In genomic region chr20:53939554-53940355, GRCh38 we compare ENCODE assay signal across 8 cellular contexts.
A peak's percentile ranks its signal among the peaks of the same experiment; 100 is the strongest.
DNase-seq lines count a peak whose midpoint lies in the region; ATAC-seq and TF ChIP-seq lines count a peak whose summit lies in the region.

No MANE protein-coding gene starts in this region.

- H3K9me3 Mint-ChIP-seq in WTC11 = no peaks in the 10 kb centered on the region
- H3K9me3 Mint-ChIP-seq in central memory CD8-positive, alpha-beta T cell = no peaks in the 10 kb centered on the region

- no peaks in the 10 kb centered on the region for H3K27me3 ChIP-seq in layer of hippocampus (ENCODE audit: control insufficient read depth, insufficient read depth, low read length)

- peak; percentile 58 for TF ChIP-seq CTCF in WTC11 (IDR thresholded peaks at IDR 0.05)

- peak overlapping the region; percentile 8 for H3K27ac ChIP-seq in layer of hippocampus (ENCODE audit: low read depth, low read length)

- peak overlapping the region; percentile 59 for H3K4me3 Mint-ChIP-seq in WTC11
- H3K4me3 Mint-ChIP-seq in central memory CD8-positive, alpha-beta T cell = no peak overlapping the region

- CTCF ChIA-PET in WTC11 (lab: Charles Lee) = interaction anchor here (0.5 to 2.6 kb wide), 45 partner anchors 8 to 762 kb away, joined by 3 to 31 read pairs (median 5); partner anchors contain the start of gene CYP24A1

- no peaks in the 10 kb centered on the region for H3K27me3 Mint-ChIP-seq in WTC11 (ENCODE audit: low read depth)
- H3K27me3 Mint-ChIP-seq in central memory CD8-positive, alpha-beta T cell = no peaks in the 10 kb centered on the region

- peak; percentile 69 for ATAC-seq in HG02884 (IDR thresholded peaks at IDR 0.05; ENCODE audit: unreplicated experiment)
- peak; percentile 77 for ATAC-seq in WTC11
- ATAC-seq in central memory CD8-positive, alpha-beta T cell (replicated peaks; ENCODE audit: extremely low read depth, poor library complexity, severe bottlenecking) = peak; percentile 69

- peak; percentile 6 for DNase-seq in NCI-H345 (lab: John Stamatoyannopoulos, UW)
- no peak for DNase-seq in NCI-H345 treated with DMSO at 0.1 percent for 48 hours (lab: John Stamatoyannopoulos, UW; ENCODE audit: unreplicated experiment)
- peak; percentile 93 for DNase-seq in NCI-H2107 (lab: John Stamatoyannopoulos, UW)
- DNase-seq in WTC11 (ENCODE audit: low spot score) = peak; percentile 91
- peak; percentile 28 to 46 for DNase-seq in central memory CD8-positive, alpha-beta T cell (ENCODE audit: low spot score in 2 of 2)
- peak; percentile 78 for DNase-seq in stimulated activated CD4-positive, alpha-beta T cell treated with anti-CD3 and anti-CD28 coated beads, Interleukin-1b, Interleukin-23, amount 100 ng/mL, for 48 hours

- no peaks in the 10 kb centered on the region for H3K36me3 Mint-ChIP-seq in WTC11
- no peaks in the 10 kb centered on the region for H3K36me3 Mint-ChIP-seq in central memory CD8-positive, alpha-beta T cell (ENCODE audit: insufficient read depth)

- H3K27ac Mint-ChIP-seq in WTC11 = peak overlapping the region; percentile 54
- H3K27ac Mint-ChIP-seq in central memory CD8-positive, alpha-beta T cell (ENCODE audit: low read depth) = no peak overlapping the region

- POLR2A ChIA-PET in WTC11 (lab: Charles Lee) = interaction anchor here (0.5 to 0.9 kb wide), 6 partner anchors 25 to 327 kb away, joined by 3 to 8 read pairs (median 4); no protein-coding TSS in a partner anchor

- H3K4me1 Mint-ChIP-seq in WTC11 = peaks cover 70% of the 10 kb centered on the region
- peaks cover 28% of the 10 kb centered on the region for H3K4me1 Mint-ChIP-seq in central memory CD8-positive, alpha-beta T cell

TF ChIP-seq in WTC11, 78 proteins besides CTCF, POLR2A, EP300 and RAD21:
- TF ChIP-seq GABPB1 (CRISPR knock-in tag; IDR thresholded peaks at IDR 0.05) (0 out of 2 replicates have a peak, but pooled peaks have one; percentile 30), MAX (CRISPR knock-in tag; IDR thresholded peaks at IDR 0.05) (0 out of 2 replicates have a peak, but pooled peaks have one; percentile 17), CREB1 (CRISPR knock-in tag; IDR thresholded peaks at IDR 0.05) (no peak), PREB (CRISPR knock-in tag; IDR thresholded peaks at IDR 0.05; ENCODE audit: borderline replicate concordance) (0 out of 2 replicates have a peak, but pooled peaks have one; percentile 67)
